ENCODE assay signal across 8 cellular contexts in genomic region chr1:26826261-26827201, GRCh38. TPM values are rescaled to one million over a fixed set of nuclear protein-coding genes. Genes with fewer than 3 reads are reported as not detected.
DNase-seq lines count a peak whose midpoint lies in the region; ATAC-seq and TF ChIP-seq lines count a peak whose summit lies in the region.

TSS of gene ZDHHC18 (plus strand) at chr1:26826688. CDS start at chr1:26826805, 117 bp downstream.

- peaks cover 45% of the 10 kb centered on the region for H3K4me1 Mint-ChIP-seq in activated CD8-positive, alpha-beta T cell treated with anti-CD3 and anti-CD28 coated beads for 36 hours (ENCODE audit: low read depth)

- peaks cover 40% of the 10 kb centered on the region for H3K4me1 ChIP-seq in effector memory CD4-positive, alpha-beta T cell (ENCODE audit: control insufficient read depth, insufficient read depth, low read length, poor library complexity, severe bottlenecking)

- no peaks in the 10 kb centered on the region for H3K9me3 Mint-ChIP-seq in activated CD8-positive, alpha-beta T cell treated with anti-CD3 and anti-CD28 coated beads for 36 hours

- no peaks in the 10 kb centered on the region for H3K27me3 Mint-ChIP-seq in activated CD8-positive, alpha-beta T cell treated with anti-CD3 and anti-CD28 coated beads for 36 hours

- DNase-seq in A172 (ENCODE audit: low spot score) (peak; percentile 10), NCI-H446 treated with DMSO at 0.1 percent for 48 hours (lab: John Stamatoyannopoulos, UW) (peak; percentile 7), lung microvascular endothelial cell (ENCODE audit: low read depth in 2 of 2) (peak; percentile 56 to 68)
- peak; percentile 69 for DNase-seq in activated CD8-positive, alpha-beta T cell treated with anti-CD3 and anti-CD28 coated beads for 36 hours
- peak; percentile 45 to 57 (median 55) for DNase-seq in effector memory CD4-positive, alpha-beta T cell
- DNase-seq in stimulated activated CD4-positive, alpha-beta T cell treated with anti-CD3 and anti-CD28 coated beads, TNF-alpha, amount 100 ng/mL, for 48 hours (ENCODE audit: low read depth in 3 of 3) = peak; percentile 21 to 63 (median 37)

- no peaks in the 10 kb centered on the region for H3K36me3 ChIP-seq in effector memory CD4-positive, alpha-beta T cell (ENCODE audit: control insufficient read depth, insufficient read depth, low read length)

- TF ChIP-seq CTCF in activated CD8-positive, alpha-beta T cell treated with anti-CD3 and anti-CD28 coated beads for 36 hours (IDR thresholded peaks at IDR 0.05) = no peak

- peak within 1 kb of the TSS; percentile 89 for H3K27ac ChIP-seq in effector memory CD4-positive, alpha-beta T cell (ENCODE audit: insufficient read depth, low read length, poor library complexity, severe bottlenecking)

- intact Hi-C loops in activated CD8-positive, alpha-beta T cell treated with anti-CD3 and anti-CD28 coated beads for 36 hours (cut with micrococcal nuclease) = no loop called here

- peak within 1 kb of the TSS; percentile 81 for H3K4me3 ChIP-seq in effector memory CD4-positive, alpha-beta T cell (ENCODE audit: insufficient read depth, low read depth, low read length, poor library complexity, severe bottlenecking)

- ATAC-seq in GM18498 (IDR thresholded peaks at IDR 0.05; ENCODE audit: unreplicated experiment) (peak; percentile 84), HG03064 (IDR thresholded peaks at IDR 0.05; ENCODE audit: low read depth, unreplicated experiment) (peak; percentile 61)
- peak; percentile 84 for ATAC-seq in activated CD8-positive, alpha-beta T cell treated with anti-CD3 and anti-CD28 coated beads for 36 hours

- H3K4me3 Mint-ChIP-seq in activated CD8-positive, alpha-beta T cell treated with anti-CD3 and anti-CD28 coated beads for 36 hours = peak within 1 kb of the TSS; percentile 100

- peaks cover 35% of the 10 kb centered on the region for H3K36me3 Mint-ChIP-seq in activated CD8-positive, alpha-beta T cell treated with anti-CD3 and anti-CD28 coated beads for 36 hours (ENCODE audit: low read depth)

- no peaks in the 10 kb centered on the region for H3K9me3 ChIP-seq in effector memory CD4-positive, alpha-beta T cell (ENCODE audit: control insufficient read depth, low read length)

- POLR2A ChIA-PET in activated CD8-positive, alpha-beta T cell treated with anti-CD3 and anti-CD28 coated beads for 36 hours (lab: Charles Lee) = interaction anchor here (1.0 to 1.9 kb wide), 2 partner anchors 12 to 15 kb away, joined by 3 to 7 read pairs; no protein-coding TSS in a partner anchor

- CTCF ChIA-PET in activated CD8-positive, alpha-beta T cell treated with anti-CD3 and anti-CD28 coated beads for 36 hours (lab: Charles Lee) = interaction anchor here (1.0 to 2.8 kb wide), 5 partner anchors 8 to 36 kb away, joined by 4 to 27 read pairs (median 5); no protein-coding TSS in a partner anchor

- H3K27me3 ChIP-seq in effector memory CD4-positive, alpha-beta T cell (replicated peaks; ENCODE audit: control insufficient read depth, insufficient read depth, low read length, poor library complexity, severe bottlenecking) = no peaks in the 10 kb centered on the region

- H3K27ac Mint-ChIP-seq in activated CD8-positive, alpha-beta T cell treated with anti-CD3 and anti-CD28 coated beads for 36 hours = peak within 1 kb of the TSS; percentile 96

RNA-seq across cellular contexts. Expression of gene ZDHHC18, which starts in this region (rescaled TPM):
- total RNA-seq in A172 (2014; rRNA removed; shearing (Covaris generic)) = 15.0 and 32.4 TPM in 2 replicates
- total RNA-seq in activated CD8-positive, alpha-beta T cell treated with anti-CD3 and anti-CD28 coated beads for 36 hours = 10 to 100 TPM; 55.0 to 61.3 TPM
- total RNA-seq in lung microvascular endothelial cell = 3.3 and 4.2 TPM in 2 replicates

Comparison
In these comparisons a context has a peak if more than half of its experiments do, and no peak if none do; other contexts are left out.
1. Peak in every context shown above with its lines: DNase-seq, ATAC-seq, H3K4me3 ChIP-seq and H3K27ac ChIP-seq.
2. DNase-seq: peak in every context shown above with its lines; median percentile 69 in activated CD8-positive, alpha-beta T cell treated with anti-CD3 and anti-CD28 coated beads for 36 hours; 62 in lung microvascular endothelial cell; 55 in effector memory CD4-positive, alpha-beta T cell; 37 in stimulated activated CD4-positive, alpha-beta T cell treated with anti-CD3 and anti-CD28 coated beads, TNF-alpha, amount 100 ng/mL, for 48 hours; 10 in A172; 7 in NCI-H446 treated with DMSO at 0.1 percent for 48 hours.